8 cellular contexts compared by ENCODE assay signal in genomic region chr16:69762843-69763556, GRCh38. TPM values are rescaled to one million over a fixed set of nuclear protein-coding genes. Genes with fewer than 3 reads are reported as not detected.
DNase-seq lines count a peak whose midpoint lies in the region; ATAC-seq and TF ChIP-seq lines count a peak whose summit lies in the region.

No MANE protein-coding gene starts in this region.

- peak overlapping the region; percentile 88 for H3K27ac ChIP-seq in suprapubic skin

- TF ChIP-seq CTCF in AG09309 (IDR thresholded peaks at IDR 0.05; ENCODE audit: control insufficient read depth, insufficient read depth, low read depth, low read length, missing control alignments) (no peak), cardiac fibroblast (IDR thresholded peaks at IDR 0.05; ENCODE audit: low read depth, low read length) (no peak), suprapubic skin (IDR thresholded peaks at IDR 0.05) (no peak)

- TF ChIP-seq POLR2A in suprapubic skin (IDR thresholded peaks at IDR 0.05): no peak

- no peaks in the 10 kb centered on the region for H3K27me3 ChIP-seq in suprapubic skin

- no peaks in the 10 kb centered on the region for H3K9me3 ChIP-seq in suprapubic skin

- WGBS in suprapubic skin: under 1% methylated on average over 13 of the region's 13 CpGs

- H3K4me1 ChIP-seq in suprapubic skin: peaks cover 15% of the 10 kb centered on the region

- no peak for TF ChIP-seq EP300 in suprapubic skin (IDR thresholded peaks at IDR 0.05)

- intact Hi-C loops in left colon (cut with DNase I, micrococcal nuclease): no loop called here

- DNase-seq in AG09309 (ENCODE audit: low read depth): no peak
- peak; percentile 2 for DNase-seq in NCI-H748 treated with DMSO at 0.1 percent for 48 hours (lab: John Stamatoyannopoulos, UW)
- DNase-seq in cardiac fibroblast (ENCODE audit: low read depth in 2 of 2): peak; percentile 47 to 51
- no peak for DNase-seq in left colon
- DNase-seq in suprapubic skin (ENCODE audit: low spot score in 2 of 2): no peak
- no peak for DNase-seq in HPDE6-E6E7 (ENCODE audit: extremely low spot score)
- no peak for DNase-seq in DMS79 (lab: John Stamatoyannopoulos, UW)

- H3K36me3 ChIP-seq in suprapubic skin: no peaks in the 10 kb centered on the region

- ATAC-seq in GM19452 (IDR thresholded peaks at IDR 0.05; ENCODE audit: unreplicated experiment): peak; percentile 16
- ATAC-seq in left colon: peak; percentile 73

- H3K4me3 ChIP-seq in AG09309 (ENCODE audit: control insufficient read depth, low read depth, low read length) (peak overlapping the region; percentile 87), cardiac fibroblast (replicated peaks in 1 of 2; ENCODE audit: low read depth in 2 of 2, low read length in 2 of 2) (peak overlapping the region; percentile 87 to 91), suprapubic skin (peak overlapping the region; percentile 79)

RNA-seq across cellular contexts. Expression of gene WWP2, which starts 0.9 kb away (rescaled TPM):
- total RNA-seq in left colon: 100 to 1,000 TPM in 1 of 2 donors, 10 to 100 TPM in 1; 83.3 to 102 TPM
- total RNA-seq in suprapubic skin: 10 to 100 TPM; 27.1 to 48.9 (median 42.2) TPM

RNA-seq across cellular contexts. Expression of gene NOB1, which starts 8.3 kb away (rescaled TPM):
- total RNA-seq in left colon (10 to 100 TPM; 35.2 to 37.4 TPM), suprapubic skin (10 to 100 TPM; 45.2 to 62.9 (median 52.1) TPM)

RNA-seq across cellular contexts. Expression of gene NQO1, which starts 36.6 kb away (rescaled TPM):
- 100 to 1,000 TPM in 1 of 2 donors, 10 to 100 TPM in 1; 80.6 to 119 TPM for total RNA-seq in left colon
- 10 to 100 TPM; 10.2 to 34.6 (median 21.4) TPM for total RNA-seq in suprapubic skin

Comparison
In these comparisons a context has a peak if more than half of its experiments do, and no peak if none do; other contexts are left out.
1. DNase-seq: peak in NCI-H748 treated with DMSO at 0.1 percent for 48 hours (single experiment) and cardiac fibroblast (2 of 2); none in AG09309 (single experiment), left colon (0 of 2), suprapubic skin (0 of 2), HPDE6-E6E7 (single experiment) and DMS79 (single experiment).
2. Peak in every context shown above with its lines, with median percentiles within 50 percentile points of each other: H3K4me3 ChIP-seq.